Comparison of ENCODE assay signal across 9 cellular contexts in genomic region chr5:134132372-134133212, GRCh38. TPM values are rescaled to one million over a fixed set of nuclear protein-coding genes. Genes with fewer than 3 reads are reported as not detected.
DNase-seq lines count a peak whose midpoint lies in the region; ATAC-seq and TF ChIP-seq lines count a peak whose summit lies in the region.
"Had no signal": no experiment of that assay in that cellular context is flagged by ENCODE, and none has a peak within 500 bp of the region (broad histone marks: within the 10 kb centered on the region; RNA-seq: fewer than 3 reads in every experiment).

No MANE protein-coding gene starts in this region.

- no peaks in the 10 kb centered on the region for H3K27me3 ChIP-seq in CD4-positive, alpha-beta memory T cell (ENCODE audit: insufficient read depth, low read length)
- no peaks in the 10 kb centered on the region for H3K27me3 ChIP-seq in uterus
- H3K27me3 ChIP-seq: neutrophil had no signal

- peaks cover 65 to 100% (median 84%) of the 10 kb centered on the region in 4 donors for H3K4me1 Mint-ChIP-seq in CD4-positive, alpha-beta memory T cell
- peaks cover 59% of the 10 kb centered on the region for H3K4me1 Mint-ChIP-seq in T-helper 2 cell treated with Interferon-gamma antibody and Interleukin-4, amounts not matched to agents 5 μg/mL and 100 μg/mL, for 36 hours (ENCODE audit: low read depth)
- peaks cover 95% of the 10 kb centered on the region for H3K4me1 Mint-ChIP-seq in central memory CD8-positive, alpha-beta T cell

- no peak for TF ChIP-seq CTCF in uterus (IDR thresholded peaks at IDR 0.05)

- peaks cover 85% of the 10 kb centered on the region for H3K36me3 ChIP-seq in CD4-positive, alpha-beta memory T cell (ENCODE audit: insufficient read depth, low read length)
- H3K36me3 ChIP-seq in uterus, result no peaks in the 10 kb centered on the region

- intact Hi-C loops in CD4-positive, alpha-beta memory T cell (cut with micrococcal nuclease), result loop anchor here (1.0 kb wide), 4 partner anchors 8 to 17 kb away; no protein-coding TSS in a partner anchor
- intact Hi-C loops in uterus (cut with DNase I; ENCODE audit: low total_unique reads), result no loop called here

- peak overlapping the region; percentile 86 to 99 (median 96) for H3K4me3 Mint-ChIP-seq in CD4-positive, alpha-beta memory T cell
- H3K4me3 Mint-ChIP-seq in T-helper 2 cell treated with Interferon-gamma antibody and Interleukin-4, amounts not matched to agents 5 μg/mL and 100 μg/mL, for 36 hours, result peak overlapping the region; percentile 59
- H3K4me3 Mint-ChIP-seq in central memory CD8-positive, alpha-beta T cell, result peak overlapping the region; percentile 88

- CTCF ChIA-PET in CD4-positive, alpha-beta memory T cell (lab: Charles Lee; ENCODE audit: partially characterized antibody), result interaction anchor here (2.0 to 25.4 kb wide), 2 partner anchors 61 to 95 kb away, joined by 5 to 603 read pairs; no protein-coding TSS in a partner anchor

- peak overlapping the region; percentile 97 for H3K27ac ChIP-seq in CD4-positive, alpha-beta memory T cell (ENCODE audit: low read depth, low read length)
- no peak overlapping the region for H3K27ac ChIP-seq in uterus
- H3K27ac ChIP-seq: neutrophil had no signal

- peak; percentile 65 for ATAC-seq in GM21737 (IDR thresholded peaks at IDR 0.05; ENCODE audit: unreplicated experiment)
- peak; percentile 90 for ATAC-seq in central memory CD8-positive, alpha-beta T cell (replicated peaks; ENCODE audit: extremely low read depth, poor library complexity, severe bottlenecking)

- peak; percentile 86 to 97 (median 88) for DNase-seq in CD4-positive, alpha-beta memory T cell
- peak; percentile 65 for DNase-seq in T-helper 2 cell treated with Interferon-gamma antibody and Interleukin-4, amounts not matched to agents 5 μg/mL and 100 μg/mL, for 36 hours (ENCODE audit: low spot score)
- peak; percentile 64 to 89 for DNase-seq in central memory CD8-positive, alpha-beta T cell (ENCODE audit: low spot score in 2 of 2)
- peak; percentile 70 for DNase-seq in stimulated activated CD8-positive, alpha-beta memory T cell treated with anti-CD3 and anti-CD28 coated beads, Interleukin-4, amount 100 ng/mL, for 24 hours (ENCODE audit: low read depth)
- DNase-seq in ecto neural progenitor cell (ENCODE audit: low spot score) (no peak), uterus (no peak), DMS153 treated with DMSO at 0.1 percent for 48 hours (lab: John Stamatoyannopoulos, UW; ENCODE audit: unreplicated experiment) (no peak)

- no peak for TF ChIP-seq POLR2A in uterus (IDR thresholded peaks at IDR 0.05)

- POLR2A ChIA-PET in CD4-positive, alpha-beta memory T cell (lab: Charles Lee; ENCODE audit: partially characterized antibody), result interaction anchor here (0.6 to 23.7 kb wide), 7 partner anchors 33 to 128 kb away, joined by 3 to 313 read pairs (median 4); partner anchors contain the start of gene VDAC1

- no peaks in the 10 kb centered on the region for H3K9me3 ChIP-seq in CD4-positive, alpha-beta memory T cell (ENCODE audit: control insufficient read depth in 1 of 2, low read length in 2 of 2)
- no peaks in the 10 kb centered on the region for H3K9me3 ChIP-seq in uterus
- H3K9me3 ChIP-seq: neutrophil had no signal

- peak overlapping the region; percentile 95 to 99 (median 98) for H3K27ac Mint-ChIP-seq in CD4-positive, alpha-beta memory T cell
- H3K27ac Mint-ChIP-seq in T-helper 2 cell treated with Interferon-gamma antibody and Interleukin-4, amounts not matched to agents 5 μg/mL and 100 μg/mL, for 36 hours, result peak overlapping the region; percentile 90
- H3K27ac Mint-ChIP-seq in central memory CD8-positive, alpha-beta T cell (ENCODE audit: low read depth), result peak overlapping the region; percentile 98

- H3K36me3 Mint-ChIP-seq in CD4-positive, alpha-beta memory T cell, result peaks cover 66 to 83% of the 10 kb centered on the region in 2 donors
- H3K36me3 Mint-ChIP-seq in T-helper 2 cell treated with Interferon-gamma antibody and Interleukin-4, amounts not matched to agents 5 μg/mL and 100 μg/mL, for 36 hours (ENCODE audit: low read depth), result peaks cover 27% of the 10 kb centered on the region
- peaks cover 81% of the 10 kb centered on the region for H3K36me3 Mint-ChIP-seq in central memory CD8-positive, alpha-beta T cell (ENCODE audit: insufficient read depth)

- no peaks in the 10 kb centered on the region for H3K27me3 Mint-ChIP-seq in CD4-positive, alpha-beta memory T cell
- peaks cover 8% of the 10 kb centered on the region for H3K27me3 Mint-ChIP-seq in T-helper 2 cell treated with Interferon-gamma antibody and Interleukin-4, amounts not matched to agents 5 μg/mL and 100 μg/mL, for 36 hours (ENCODE audit: low read depth)
- no peaks in the 10 kb centered on the region for H3K27me3 Mint-ChIP-seq in central memory CD8-positive, alpha-beta T cell

- H3K9me3 Mint-ChIP-seq in CD4-positive, alpha-beta memory T cell, result no peaks in the 10 kb centered on the region
- no peaks in the 10 kb centered on the region for H3K9me3 Mint-ChIP-seq in T-helper 2 cell treated with Interferon-gamma antibody and Interleukin-4, amounts not matched to agents 5 μg/mL and 100 μg/mL, for 36 hours
- H3K9me3 Mint-ChIP-seq in central memory CD8-positive, alpha-beta T cell, result no peaks in the 10 kb centered on the region

- peaks cover 100% of the 10 kb centered on the region for H3K4me1 ChIP-seq in CD4-positive, alpha-beta memory T cell (ENCODE audit: insufficient read depth, low read length)
- H3K4me1 ChIP-seq in uterus, result no peaks in the 10 kb centered on the region

- peak overlapping the region; percentile 43 to 68 for H3K4me3 ChIP-seq in CD4-positive, alpha-beta memory T cell (ENCODE audit: low read length in 2 of 2)
- H3K4me3 ChIP-seq in uterus, result no peak overlapping the region

RNA-seq across cellular contexts. Expression of gene TCF7, which starts 18.1 kb away (rescaled TPM):
- total RNA-seq in CD4-positive, alpha-beta memory T cell, result 100 to 1,000 TPM; 770 to 841 TPM
- polyA plus RNA-seq in CD4-positive, alpha-beta memory T cell, result 100 to 1,000 TPM; 102 to 474 TPM
- 1 to 10 TPM in 3 of 4 donors, not detected in 1; 1.0 to 4.3 (median 2.4) TPM for total RNA-seq in uterus

RNA-seq across cellular contexts. Expression of gene SKP1, which starts 44.2 kb away (rescaled TPM):
- total RNA-seq in CD4-positive, alpha-beta memory T cell, result 100 to 1,000 TPM; 234 to 246 TPM
- 1,000 to 10,000 TPM; 1,076 to 1,639 TPM for polyA plus RNA-seq in CD4-positive, alpha-beta memory T cell
- 100 to 1,000 TPM; 198 to 343 (median 235) TPM for total RNA-seq in uterus

Comparison
In these comparisons a context has a peak if more than half of its experiments do, and no peak if none do; other contexts are left out.
1. DNase-seq: peak in CD4-positive, alpha-beta memory T cell (5 of 5), T-helper 2 cell treated with Interferon-gamma antibody and Interleukin-4, amounts not matched to agents 5 μg/mL and 100 μg/mL, for 36 hours (single experiment), central memory CD8-positive, alpha-beta T cell (2 of 2) and stimulated activated CD8-positive, alpha-beta memory T cell treated with anti-CD3 and anti-CD28 coated beads, Interleukin-4, amount 100 ng/mL, for 24 hours (single experiment); none in ecto neural progenitor cell (single experiment), uterus (0 of 2) and DMS153 treated with DMSO at 0.1 percent for 48 hours (single experiment).
2. H3K4me3 ChIP-seq: peak in CD4-positive, alpha-beta memory T cell (2 of 2); none in uterus (0 of 2).
3. RNA of gene TCF7, which starts 18.1 kb away (total RNA-seq): 770 to 841 TPM in CD4-positive, alpha-beta memory T cell; 1.0 to 4.3 TPM in uterus; every median in the first group is over 100 times any median in the second.
4. Peak in every context shown above with its lines, with median percentiles within 50 percentile points of each other: H3K27ac Mint-ChIP-seq and H3K4me3 Mint-ChIP-seq.